In genomic region chr22:39148024-39148726, GRCh38 we compare ENCODE assay signal across 10 cellular contexts. TPM values are rescaled to one million over a fixed set of nuclear protein-coding genes. Genes with fewer than 3 reads are reported as not detected.
A peak's percentile ranks its signal among the peaks of the same experiment; 100 is the strongest.
DNase-seq lines count a peak whose midpoint lies in the region; ATAC-seq and TF ChIP-seq lines count a peak whose summit lies in the region.
"Had no signal": no experiment of that assay in that cellular context is flagged by ENCODE, and none has a peak within 500 bp of the region (broad histone marks: within the 10 kb centered on the region; RNA-seq: fewer than 3 reads in every experiment).

No MANE protein-coding gene starts in this region.

- H3K9me3 Mint-ChIP-seq in activated T-cell treated with anti-CD3 and anti-CD28 coated beads, Interleukin-2, amount 50 U/mL, for 72 hours: no peaks in the 10 kb centered on the region
- no peaks in the 10 kb centered on the region for H3K9me3 Mint-ChIP-seq in activated T-helper 2 cell treated with anti-CD3 and anti-CD28 coated beads, Interferon-gamma antibody, Interleukin-2, Interleukin-4, amounts not matched to agents 10 μg/mL and 5 μg/mL and 100 μg/mL, durations not matched to agents 14 hours and 24 hours and 36 hours

- H3K27me3 ChIP-seq in muscle layer of duodenum (ENCODE audit: low read depth, low read length): peaks cover 2% of the 10 kb centered on the region
- H3K27me3 ChIP-seq in tibial artery: no peaks in the 10 kb centered on the region

- H3K36me3 ChIP-seq in muscle layer of duodenum (ENCODE audit: control insufficient read depth in 1 of 2, insufficient read depth in 2 of 2, low read length in 2 of 2) (peaks cover 5% of the 10 kb centered on the region in 2 donors), tibial artery (peaks cover 0 to 29% (median 13%) of the 10 kb centered on the region in 3 donors)

- H3K9me3 ChIP-seq in muscle layer of duodenum (ENCODE audit: control insufficient read depth in 1 of 2, low read length in 2 of 2) (no peaks in the 10 kb centered on the region), tibial artery (no peaks in the 10 kb centered on the region)

- H3K36me3 Mint-ChIP-seq in activated T-cell treated with anti-CD3 and anti-CD28 coated beads, Interleukin-2, amount 50 U/mL, for 72 hours (ENCODE audit: insufficient read depth in 2 of 2): no peaks in the 10 kb centered on the region
- no peaks in the 10 kb centered on the region for H3K36me3 Mint-ChIP-seq in activated T-helper 2 cell treated with anti-CD3 and anti-CD28 coated beads, Interferon-gamma antibody, Interleukin-2, Interleukin-4, amounts not matched to agents 10 μg/mL and 5 μg/mL and 100 μg/mL, durations not matched to agents 14 hours and 24 hours and 36 hours (ENCODE audit: low read depth)

- no peak overlapping the region for H3K27ac Mint-ChIP-seq in activated T-cell treated with anti-CD3 and anti-CD28 coated beads, Interleukin-2, amount 50 U/mL, for 72 hours
- H3K27ac Mint-ChIP-seq in activated T-helper 2 cell treated with anti-CD3 and anti-CD28 coated beads, Interferon-gamma antibody, Interleukin-2, Interleukin-4, amounts not matched to agents 10 μg/mL and 5 μg/mL and 100 μg/mL, durations not matched to agents 14 hours and 24 hours and 36 hours: no peak overlapping the region

- peak overlapping the region; percentile 58 to 88 for H3K4me3 Mint-ChIP-seq in activated T-cell treated with anti-CD3 and anti-CD28 coated beads, Interleukin-2, amount 50 U/mL, for 72 hours
- H3K4me3 Mint-ChIP-seq in activated T-helper 2 cell treated with anti-CD3 and anti-CD28 coated beads, Interferon-gamma antibody, Interleukin-2, Interleukin-4, amounts not matched to agents 10 μg/mL and 5 μg/mL and 100 μg/mL, durations not matched to agents 14 hours and 24 hours and 36 hours (ENCODE audit: low read depth): no peak overlapping the region

- no peaks in the 10 kb centered on the region for H3K27me3 Mint-ChIP-seq in activated T-cell treated with anti-CD3 and anti-CD28 coated beads, Interleukin-2, amount 50 U/mL, for 72 hours (ENCODE audit: low read depth)
- no peaks in the 10 kb centered on the region for H3K27me3 Mint-ChIP-seq in activated T-helper 2 cell treated with anti-CD3 and anti-CD28 coated beads, Interferon-gamma antibody, Interleukin-2, Interleukin-4, amounts not matched to agents 10 μg/mL and 5 μg/mL and 100 μg/mL, durations not matched to agents 14 hours and 24 hours and 36 hours (ENCODE audit: low read depth)

- no peak for TF ChIP-seq CTCF in tibial artery (IDR thresholded peaks at IDR 0.05)

- H3K4me1 ChIP-seq in muscle layer of duodenum (ENCODE audit: control insufficient read depth in 1 of 2, insufficient read depth in 2 of 2, low read length in 2 of 2) (peaks cover 23 to 72% of the 10 kb centered on the region in 2 donors), tibial artery (peaks cover 0 to 80% (median 68%) of the 10 kb centered on the region in 4 donors)

- H3K4me3 ChIP-seq in muscle layer of duodenum (ENCODE audit: low read depth in 1 of 2, low read length in 2 of 2) (peak overlapping the region in 1 of 2 donors; percentile 30), tibial artery (peak overlapping the region in 1 of 2 donors; percentile 76)
- H3K4me3 ChIP-seq: SK-N-MC had no signal

- no peak for ATAC-seq in activated T-cell treated with anti-CD3 and anti-CD28 coated beads, Interleukin-2, amount 50 U/mL, for 72 hours (replicated peaks in 1 of 2)
- ATAC-seq in HG02973 (IDR thresholded peaks at IDR 0.05; ENCODE audit: unreplicated experiment): no peak

- DNase-seq in activated T-cell treated with anti-CD3 and anti-CD28 coated beads, Interleukin-2, amount 50 U/mL, for 72 hours: no peak
- DNase-seq in activated T-cell treated with anti-CD3 and anti-CD28 coated beads, Interleukin-2, amount 50 U/mL, for 1 hour: no peak
- DNase-seq in tibial artery (no peak), germinal center (ENCODE audit: low spot score) (no peak)
- no peak for DNase-seq in activated T-helper 2 cell treated with anti-CD3 and anti-CD28 coated beads, Interferon-gamma antibody, Interleukin-2, Interleukin-4, amounts not matched to agents 10 μg/mL and 5 μg/mL and 100 μg/mL, durations not matched to agents 14 hours and 24 hours and 36 hours (ENCODE audit: low spot score)
- DNase-seq: cerebellar nuclear complex had no signal

- H3K4me1 Mint-ChIP-seq in activated T-cell treated with anti-CD3 and anti-CD28 coated beads, Interleukin-2, amount 50 U/mL, for 72 hours (ENCODE audit: low read depth): peaks cover 52% of the 10 kb centered on the region
- H3K4me1 Mint-ChIP-seq in activated T-helper 2 cell treated with anti-CD3 and anti-CD28 coated beads, Interferon-gamma antibody, Interleukin-2, Interleukin-4, amounts not matched to agents 10 μg/mL and 5 μg/mL and 100 μg/mL, durations not matched to agents 14 hours and 24 hours and 36 hours (ENCODE audit: low read depth): peaks cover 27% of the 10 kb centered on the region

- peak overlapping the region; percentile 100 for H3K27ac ChIP-seq in cingulate gyrus (ENCODE audit: low read depth, low read length)
- H3K27ac ChIP-seq in muscle layer of duodenum (ENCODE audit: low read length): peak overlapping the region; percentile 51
- peak overlapping the region; percentile 93 to 99 for H3K27ac ChIP-seq in tibial artery
- H3K27ac ChIP-seq: SK-N-MC had no signal

- intact Hi-C loops in tibial artery (cut with DNase I; ENCODE audit: low total_unique reads): no loop called here
- intact Hi-C loops in activated T-helper 2 cell treated with anti-CD3 and anti-CD28 coated beads, Interferon-gamma antibody, Interleukin-2, Interleukin-4, amounts not matched to agents 10 μg/mL and 5 μg/mL and 100 μg/mL, durations not matched to agents 14 hours and 24 hours and 36 hours (cut with micrococcal nuclease): no loop called here

RNA-seq across cellular contexts. Expression of gene CBX7, which starts 4.3 kb away (rescaled TPM):
- 10 to 100 TPM; 41.5 to 61.0 TPM for total RNA-seq in activated T-cell treated with anti-CD3 and anti-CD28 coated beads, Interleukin-2, amount 50 U/mL, for 72 hours
- total RNA-seq in activated T-helper 2 cell treated with anti-CD3 and anti-CD28 coated beads, Interferon-gamma antibody, Interleukin-2, Interleukin-4, amounts not matched to agents 10 μg/mL and 5 μg/mL and 100 μg/mL, durations not matched to agents 14 hours and 24 hours and 36 hours: 11.6 and 11.8 TPM in 2 replicates

RNA-seq across cellular contexts. Expression of gene APOBEC3H, which starts 51.1 kb away (rescaled TPM):
- total RNA-seq in activated T-cell treated with anti-CD3 and anti-CD28 coated beads, Interleukin-2, amount 50 U/mL, for 72 hours: 10 to 100 TPM; 21.9 to 24.4 TPM
- 7.3 and 8.3 TPM in 2 replicates for total RNA-seq in activated T-helper 2 cell treated with anti-CD3 and anti-CD28 coated beads, Interferon-gamma antibody, Interleukin-2, Interleukin-4, amounts not matched to agents 10 μg/mL and 5 μg/mL and 100 μg/mL, durations not matched to agents 14 hours and 24 hours and 36 hours
